Comparison of ENCODE assay signal across 39 cellular contexts in genomic region chr11:59692915-59693314, GRCh38. TPM values are rescaled to one million over a fixed set of nuclear protein-coding genes. Genes with fewer than 3 reads are reported as not detected.
"Had no signal": no experiment of that assay in that cellular context is flagged by ENCODE, and none has a peak within 500 bp of the region (broad histone marks: within the 10 kb centered on the region; RNA-seq: fewer than 3 reads in every experiment).

No MANE protein-coding gene starts in this region.

- H3K27me3 ChIP-seq: adrenal gland, ascending aorta, body of pancreas, brain microvascular endothelial cell, breast epithelium, cardiac muscle cell had no signal

- FAIRE-seq: astrocyte, bronchial epithelial cell, colon had no signal

- H3K27ac ChIP-seq: adrenal gland, ascending aorta, body of pancreas, brain microvascular endothelial cell, breast epithelium, cardiac muscle cell had no signal

- ATAC-seq: activated naive CD4-positive, alpha-beta T cell treated with anti-CD3 and anti-CD28 coated beads, Interleukin-2, amount 50 U/mL, for 72 hours; activated naive CD8-positive, alpha-beta T cell treated with anti-CD3 and anti-CD28 coated beads, Interleukin-2, amount 50 U/mL, for 24 hours; activated T-cell treated with anti-CD3 and anti-CD28 coated beads, Interleukin-2, amount 50 U/mL, for 4 hours; activated T-cell treated with anti-CD3 and anti-CD28 coated beads, Interleukin-2, amount 50 U/mL, for 72 hours; activated T-helper 17 cell treated with anti-CD3 and anti-CD28 coated beads, Interleukin-2, amount 50 U/mL, for 72 hours; body of pancreas had no signal

- H3K4me1 ChIP-seq: adrenal gland, ascending aorta, body of pancreas, breast epithelium had no signal

- H3K4me3 ChIP-seq: adrenal gland, ascending aorta, body of pancreas, breast epithelium, cardiac muscle cell had no signal

- DNase-seq: activated effector memory CD4-positive, alpha-beta T cell treated with anti-CD3 and anti-CD28 coated beads, Interleukin-2, amount 50 U/mL, for 16 hours; activated effector memory CD4-positive, alpha-beta T cell treated with Interleukin-2 at 50 U/mL for 16 hours; activated gamma-delta T cell; activated gamma-delta T cell treated with Interleukin-2 at 50 U/mL for 16 hours; activated naive CD4-positive, alpha-beta T cell; activated naive CD4-positive, alpha-beta T cell treated with anti-CD3 and anti-CD28 coated beads for 36 hours; activated naive CD4-positive, alpha-beta T cell treated with anti-CD3 and anti-CD28 coated beads, Interleukin-2, amount 10 ng/mL, durations not matched to agents 7 days and 5 days; activated naive CD4-positive, alpha-beta T cell treated with anti-CD3 and anti-CD28 coated beads, Interleukin-2, amount 50 U/mL, for 16 hours; activated naive CD4-positive, alpha-beta T cell treated with Interleukin-2 at 50 U/mL for 16 hours; activated naive CD8-positive, alpha-beta T cell treated with anti-CD3 and anti-CD28 coated beads for 36 hours; activated naive CD8-positive, alpha-beta T cell treated with anti-CD3 and anti-CD28 coated beads, Interleukin-2, amount 10 ng/mL, durations not matched to agents 7 days and 5 days; activated naive CD8-positive, alpha-beta T cell treated with anti-CD3 and anti-CD28 coated beads, Interleukin-2, amount 50 U/mL, for 24 hours; activated T-cell treated with anti-CD3 and anti-CD28 coated beads, Interleukin-2, amount 50 U/mL, for 24 hours; activated T-cell treated with anti-CD3 and anti-CD28 coated beads, Interleukin-2, amount 50 U/mL, for 4 hours; activated T-cell treated with anti-CD3 and anti-CD28 coated beads, Interleukin-2, amount 50 U/mL, for 72 hours; adrenal gland; amniotic stem cell; amygdala; anterior cingulate cortex; aorta; body of pancreas; brain microvascular endothelial cell; caudate nucleus; central memory CD4-positive, alpha-beta T cell; cerebellar nuclear complex had no signal

- H3K36me3 ChIP-seq: adrenal gland, ascending aorta, brain microvascular endothelial cell, breast epithelium, cardiac muscle cell had no signal

RNA-seq across cellular contexts. Expression of gene OR10V1, which starts 20.7 kb away (rescaled TPM):
- total RNA-seq: activated naive CD4-positive, alpha-beta T cell treated with anti-CD3 and anti-CD28 coated beads for 36 hours; activated naive CD4-positive, alpha-beta T cell treated with anti-CD3 and anti-CD28 coated beads, Interleukin-2, amount 50 U/mL, for 72 hours; activated naive CD8-positive, alpha-beta T cell treated with anti-CD3 and anti-CD28 coated beads for 36 hours; activated naive CD8-positive, alpha-beta T cell treated with anti-CD3 and anti-CD28 coated beads, Interleukin-2, amount 10 ng/mL, durations not matched to agents 7 days and 5 days; activated T-cell treated with anti-CD3 and anti-CD28 coated beads, Interleukin-2, amount 50 U/mL, for 4 hours; activated T-cell treated with anti-CD3 and anti-CD28 coated beads, Interleukin-2, amount 50 U/mL, for 72 hours; activated T-helper 1 cell treated with anti-CD3 and anti-CD28 coated beads, Interleukin-12 subunit alpha, Interleukin-12 subunit beta, Interleukin-2, Interleukin-4 antibody, amounts not matched to agents 30 ng/mL and 10 ng/mL and 1 ng/mL, durations not matched to agents 14 hours and 24 hours and 36 hours; activated T-helper 17 cell treated with anti-CD3 and anti-CD28 coated beads, Interleukin-2, amount 50 U/mL, for 72 hours; activated T-helper 2 cell treated with anti-CD3 and anti-CD28 coated beads, Interferon-gamma antibody, Interleukin-2, Interleukin-4, amounts not matched to agents 10 μg/mL and 5 μg/mL and 100 μg/mL, durations not matched to agents 14 hours and 24 hours and 36 hours; adrenal gland; aorta; ascending aorta; astrocyte; body of pancreas; breast epithelium; bronchial epithelial cell; cardiac muscle cell; cardiac septum; cerebellum; chondrocyte had no signal
- polyA plus RNA-seq: adipose tissue, adrenal gland, aorta, cardiac muscle cell had no signal
